12 cellular contexts compared by ENCODE assay signal in genomic region chr11:74139151-74139918, GRCh38. TPM values are rescaled to one million over a fixed set of nuclear protein-coding genes. Genes with fewer than 3 reads are reported as not detected.
DNase-seq lines count a peak whose midpoint lies in the region; ATAC-seq and TF ChIP-seq lines count a peak whose summit lies in the region.
"Had no signal": no experiment of that assay in that cellular context is flagged by ENCODE, and none has a peak within 500 bp of the region (broad histone marks: within the 10 kb centered on the region; RNA-seq: fewer than 3 reads in every experiment).

No MANE protein-coding gene starts in this region.

- 81% methylated on average over 6 of the region's 6 CpGs for WGBS in SK-N-SH (ENCODE audit: low lambda C conversion rate)
- whole genome bisulfite sequencing in mesendoderm (ENCODE audit: extremely low coverage, insufficient coverage, low lambda C conversion rate) = no CpG with 5 or more reads among the region's 6 CpGs

- no peak for TF ChIP-seq POLR2A in uterus (IDR thresholded peaks at IDR 0.05)

- no peak for TF ChIP-seq EP300 in SK-N-SH (IDR thresholded peaks at IDR 0.05; ENCODE audit: borderline replicate concordance in 1 of 2, low read depth in 1 of 2, low read length in 1 of 2)

- no peaks in the 10 kb centered on the region for H3K79me1 ChIP-seq in mesendoderm (ENCODE audit: low read length)

- H3K4me3 ChIP-seq in SK-N-SH (ENCODE audit: low read depth in 2 of 2, low read length in 1 of 2) (peak overlapping the region in 1 of 2 experiments; percentile 1; a peak in 1 of 4 replicates), colonic mucosa (no peak overlapping the region), mesendoderm (ENCODE audit: low read length) (no peak overlapping the region), uterus (no peak overlapping the region)

- peak overlapping the region; percentile 52 for H3K4me2 ChIP-seq in SK-N-SH
- H3K4me2 ChIP-seq in mesendoderm (ENCODE audit: low read length) = no peak overlapping the region

- H3K4ac ChIP-seq in mesendoderm (ENCODE audit: low read depth, low read length) = no peak overlapping the region

- no peak overlapping the region for H2AK5ac ChIP-seq in mesendoderm (ENCODE audit: low read length)

- peaks cover 32% of the 10 kb centered on the region for H3F3A ChIP-seq in SK-N-SH (replicated peaks; ENCODE audit: insufficient read depth)

- H3K4me1 ChIP-seq in SK-N-SH (ENCODE audit: control insufficient read depth in 1 of 2, insufficient read depth in 2 of 2, low read depth in 1 of 2, low read length in 1 of 2) (peaks cover 11 to 42% of the 10 kb centered on the region in 2 experiments), colonic mucosa (peaks cover 4% of the 10 kb centered on the region), mesendoderm (ENCODE audit: control insufficient read depth, low read depth, low read length) (no peaks in the 10 kb centered on the region), uterus (no peaks in the 10 kb centered on the region)

- H3K27me3 ChIP-seq in SK-N-SH (ENCODE audit: insufficient read depth) = no peaks in the 10 kb centered on the region
- H3K27me3 ChIP-seq in colonic mucosa = no peaks in the 10 kb centered on the region
- H3K27me3 ChIP-seq in mesendoderm (ENCODE audit: insufficient read depth, low read length, poor library complexity) = no peaks in the 10 kb centered on the region
- no peaks in the 10 kb centered on the region for H3K27me3 ChIP-seq in uterus

- intact Hi-C loops in colonic mucosa (cut with DNase I) (no loop called here), uterus (cut with DNase I; ENCODE audit: low total_unique reads) (no loop called here)
- intact Hi-C loops in activated T-helper 1 cell treated with anti-CD3 and anti-CD28 coated beads, Interleukin-12 subunit alpha, Interleukin-12 subunit beta, Interleukin-2, Interleukin-4 antibody, amounts not matched to agents 30 ng/mL and 10 ng/mL and 1 ng/mL, durations not matched to agents 14 hours and 24 hours and 36 hours (cut with micrococcal nuclease) = no loop called here
- intact Hi-C loops in activated CD4-positive, alpha-beta T cell treated with anti-CD3 and anti-CD28 coated beads, Interleukin-2, amount 10 ng/mL, durations not matched to agents 24 days and 14 days (cut with micrococcal nuclease) = no loop called here

- no peak overlapping the region for H4K5ac ChIP-seq in mesendoderm (ENCODE audit: low read length)

- H3K36me3 Mint-ChIP-seq in activated T-helper 1 cell treated with anti-CD3 and anti-CD28 coated beads, Interleukin-12 subunit alpha, Interleukin-12 subunit beta, Interleukin-2, Interleukin-4 antibody, amounts not matched to agents 30 ng/mL and 10 ng/mL and 1 ng/mL, durations not matched to agents 14 hours and 24 hours and 36 hours (ENCODE audit: low read depth) = peaks cover 15% of the 10 kb centered on the region
- H3K36me3 Mint-ChIP-seq in activated CD4-positive, alpha-beta T cell treated with anti-CD3 and anti-CD28 coated beads, Interleukin-2, amount 10 ng/mL, durations not matched to agents 24 days and 14 days (ENCODE audit: low read depth) = peaks cover 17% of the 10 kb centered on the region

- H3K56ac ChIP-seq in mesendoderm (ENCODE audit: low read length) = no peak overlapping the region

- no peak overlapping the region for H2BK120ac ChIP-seq in mesendoderm (ENCODE audit: low read depth, low read length)

- H3K27ac ChIP-seq in SK-N-SH (ENCODE audit: low read depth in 2 of 2, low read length in 1 of 2) = peak overlapping the region; percentile 89 to 96
- peak overlapping the region; percentile 61 for H3K27ac ChIP-seq in colonic mucosa
- H3K27ac ChIP-seq in mesendoderm (ENCODE audit: low read depth, low read length) = no peak overlapping the region
- peak overlapping the region; percentile 55 to 72 for H3K27ac ChIP-seq in uterus

- TF ChIP-seq CTCF in SK-N-SH (IDR thresholded peaks at IDR 0.05) (no peak), colonic mucosa (IDR thresholded peaks at IDR 0.05) (no peak), uterus (IDR thresholded peaks at IDR 0.05) (no peak)

- H3K9me3 ChIP-seq in SK-N-SH (no peaks in the 10 kb centered on the region), colonic mucosa (no peaks in the 10 kb centered on the region), uterus (no peaks in the 10 kb centered on the region)

- CTCF ChIA-PET in SK-N-SH (lab: Yijun Ruan, JAX) = no interaction called here

- H3K27ac Mint-ChIP-seq in activated T-helper 1 cell treated with anti-CD3 and anti-CD28 coated beads, Interleukin-12 subunit alpha, Interleukin-12 subunit beta, Interleukin-2, Interleukin-4 antibody, amounts not matched to agents 30 ng/mL and 10 ng/mL and 1 ng/mL, durations not matched to agents 14 hours and 24 hours and 36 hours = no peak overlapping the region
- H3K27ac Mint-ChIP-seq in activated CD4-positive, alpha-beta T cell treated with anti-CD3 and anti-CD28 coated beads, Interleukin-2, amount 10 ng/mL, durations not matched to agents 24 days and 14 days = no peak overlapping the region
- H3K27ac Mint-ChIP-seq: activated naive CD8-positive, alpha-beta T cell had no signal

- H2BK15ac ChIP-seq in mesendoderm (replicated peaks; ENCODE audit: low read depth) = no peak overlapping the region

- no peak overlapping the region for H3K18ac ChIP-seq in mesendoderm (ENCODE audit: low read length)

- TF ChIP-seq RAD21 in SK-N-SH (IDR thresholded peaks at IDR 0.05; ENCODE audit: low read length) = no peak

- H3K23ac ChIP-seq in mesendoderm (ENCODE audit: low read length) = no peak overlapping the region

- H2BK5ac ChIP-seq in mesendoderm (ENCODE audit: low read length) = no peak overlapping the region

- H3K9me3 Mint-ChIP-seq in activated T-helper 1 cell treated with anti-CD3 and anti-CD28 coated beads, Interleukin-12 subunit alpha, Interleukin-12 subunit beta, Interleukin-2, Interleukin-4 antibody, amounts not matched to agents 30 ng/mL and 10 ng/mL and 1 ng/mL, durations not matched to agents 14 hours and 24 hours and 36 hours = no peaks in the 10 kb centered on the region
- H3K9me3 Mint-ChIP-seq in activated CD4-positive, alpha-beta T cell treated with anti-CD3 and anti-CD28 coated beads, Interleukin-2, amount 10 ng/mL, durations not matched to agents 24 days and 14 days = no peaks in the 10 kb centered on the region

- H2AFZ ChIP-seq in SK-N-SH (ENCODE audit: low read depth) = no peak overlapping the region

- peak; percentile 9 for DNase-seq in SK-N-SH
- DNase-seq in colonic mucosa = no peak
- peak; percentile 35 for DNase-seq in mesendoderm
- DNase-seq in uterus = no peak
- DNase-seq in activated CD4-positive, CD25-positive, alpha-beta regulatory T cell (lab: John Stamatoyannopoulos, UW) = no peak
- DNase-seq in activated T-helper 1 cell treated with anti-CD3 and anti-CD28 coated beads, Interleukin-12 subunit alpha, Interleukin-12 subunit beta, Interleukin-2, Interleukin-4 antibody, amounts not matched to agents 30 ng/mL and 10 ng/mL and 1 ng/mL, durations not matched to agents 14 hours and 24 hours and 36 hours (ENCODE audit: low spot score) = no peak
- DNase-seq in activated CD4-positive, alpha-beta T cell treated with anti-CD3 and anti-CD28 coated beads, Interleukin-2, amount 10 ng/mL, durations not matched to agents 24 days and 14 days = no peak
- DNase-seq: effector CD4-positive, alpha-beta T cell; NCI-H1092 treated with DMSO at 0.1 percent for 48 hours; T-helper 2 cell had no signal

- H3K4me1 Mint-ChIP-seq in activated T-helper 1 cell treated with anti-CD3 and anti-CD28 coated beads, Interleukin-12 subunit alpha, Interleukin-12 subunit beta, Interleukin-2, Interleukin-4 antibody, amounts not matched to agents 30 ng/mL and 10 ng/mL and 1 ng/mL, durations not matched to agents 14 hours and 24 hours and 36 hours (ENCODE audit: low read depth) = no peaks in the 10 kb centered on the region
- peaks cover 2% of the 10 kb centered on the region for H3K4me1 Mint-ChIP-seq in activated CD4-positive, alpha-beta T cell treated with anti-CD3 and anti-CD28 coated beads, Interleukin-2, amount 10 ng/mL, durations not matched to agents 24 days and 14 days

- H3K9ac ChIP-seq in SK-N-SH (peak overlapping the region; percentile 51), colonic mucosa (ENCODE audit: low read depth in 2 of 2, low read length in 2 of 2) (no peak overlapping the region), mesendoderm (ENCODE audit: low read length) (no peak overlapping the region)

- no peaks in the 10 kb centered on the region for H3K27me3 Mint-ChIP-seq in activated T-helper 1 cell treated with anti-CD3 and anti-CD28 coated beads, Interleukin-12 subunit alpha, Interleukin-12 subunit beta, Interleukin-2, Interleukin-4 antibody, amounts not matched to agents 30 ng/mL and 10 ng/mL and 1 ng/mL, durations not matched to agents 14 hours and 24 hours and 36 hours (ENCODE audit: insufficient read depth)
- no peaks in the 10 kb centered on the region for H3K27me3 Mint-ChIP-seq in activated CD4-positive, alpha-beta T cell treated with anti-CD3 and anti-CD28 coated beads, Interleukin-2, amount 10 ng/mL, durations not matched to agents 24 days and 14 days
- H3K27me3 Mint-ChIP-seq: activated naive CD8-positive, alpha-beta T cell had no signal

- no peak overlapping the region for H3K4me3 Mint-ChIP-seq in activated T-helper 1 cell treated with anti-CD3 and anti-CD28 coated beads, Interleukin-12 subunit alpha, Interleukin-12 subunit beta, Interleukin-2, Interleukin-4 antibody, amounts not matched to agents 30 ng/mL and 10 ng/mL and 1 ng/mL, durations not matched to agents 14 hours and 24 hours and 36 hours
- no peak overlapping the region for H3K4me3 Mint-ChIP-seq in activated CD4-positive, alpha-beta T cell treated with anti-CD3 and anti-CD28 coated beads, Interleukin-2, amount 10 ng/mL, durations not matched to agents 24 days and 14 days
- H3K4me3 Mint-ChIP-seq: activated naive CD8-positive, alpha-beta T cell had no signal

- ATAC-seq in SK-N-SH treated with all-trans-retinoic acid at 6 μM for 48 hours = no peak; the same call in 2 of the 3 replicates

- POLR2A ChIA-PET in SK-N-SH (lab: Yijun Ruan, JAX) = no interaction called here

- no peak overlapping the region for H4K8ac ChIP-seq in mesendoderm (ENCODE audit: low read depth, low read length)

- H3K9me2 ChIP-seq in SK-N-SH = no peaks in the 10 kb centered on the region

- H4K20me1 ChIP-seq in SK-N-SH (ENCODE audit: insufficient read depth) = no peaks in the 10 kb centered on the region

- peaks cover 7% of the 10 kb centered on the region; the same call in 1 of the 2 replicates for H3K79me2 ChIP-seq in SK-N-SH (ENCODE audit: insufficient read depth)
- H3K79me2 ChIP-seq in mesendoderm (ENCODE audit: control insufficient read depth, insufficient read depth, low read length) = no peaks in the 10 kb centered on the region

- H3K36me3 ChIP-seq in SK-N-SH (replicated peaks in 1 of 2; ENCODE audit: control insufficient read depth in 1 of 2, insufficient read depth in 2 of 2, low read length in 1 of 2) (peaks cover 5 to 13% of the 10 kb centered on the region in 2 experiments), colonic mucosa (no peaks in the 10 kb centered on the region), mesendoderm (ENCODE audit: control insufficient read depth, insufficient read depth, low read length) (no peaks in the 10 kb centered on the region), uterus (no peaks in the 10 kb centered on the region)

RNA-seq across cellular contexts. Expression of gene C2CD3, which starts 31.5 kb away (rescaled TPM):
- 7.0 and 9.9 TPM in 2 replicates for polyA plus RNA-seq in SK-N-SH (2012; rRNA removed)
- polyA plus RNA-seq in SK-N-SH (2012; cell fraction: cytosol; rRNA removed) = 5.3 and 6.7 TPM in 2 replicates
- polyA plus RNA-seq in SK-N-SH (2012; cell fraction: nucleus; rRNA removed) = 22.3 and 23.4 TPM in 2 replicates
- 10 to 100 TPM; 19.9 to 25.7 TPM for total RNA-seq in colonic mucosa
- polyA plus RNA-seq in mesendoderm (2013, experiment 1 of 2) = 12.5 TPM
- 14.5 TPM for polyA plus RNA-seq in mesendoderm (2013, experiment 2 of 2)
- 100 to 1,000 TPM in 1 of 4 donors, 10 to 100 TPM in 3; 22.5 to 347 (median 29.5) TPM for total RNA-seq in uterus
- total RNA-seq in activated T-helper 1 cell treated with anti-CD3 and anti-CD28 coated beads, Interleukin-12 subunit alpha, Interleukin-12 subunit beta, Interleukin-2, Interleukin-4 antibody, amounts not matched to agents 30 ng/mL and 10 ng/mL and 1 ng/mL, durations not matched to agents 14 hours and 24 hours and 36 hours = 46.5 and 49.5 TPM in 2 replicates
- total RNA-seq in activated CD4-positive, alpha-beta T cell treated with anti-CD3 and anti-CD28 coated beads, Interleukin-2, amount 10 ng/mL, durations not matched to agents 24 days and 14 days = 35.1 and 37.4 TPM in 2 replicates

RNA-seq across cellular contexts. Expression of gene PPME1, which starts 31.8 kb away (rescaled TPM):
- polyA plus RNA-seq in SK-N-SH (2012; rRNA removed) = 107 and 109 TPM in 2 replicates
- polyA plus RNA-seq in SK-N-SH (2012; cell fraction: cytosol; rRNA removed) = 63.2 and 79.8 TPM in 2 replicates
- 91.8 and 122 TPM in 2 replicates for polyA plus RNA-seq in SK-N-SH (2012; cell fraction: nucleus; rRNA removed)
- total RNA-seq in colonic mucosa (10 to 100 TPM; 44.1 to 61.5 TPM), uterus (10 to 100 TPM; 12.6 to 60.0 (median 45.3) TPM)
- polyA plus RNA-seq in mesendoderm (2013, experiment 1 of 2) = 47.6 TPM
- polyA plus RNA-seq in mesendoderm (2013, experiment 2 of 2) = 48.6 TPM
- 64.8 and 68.1 TPM in 2 replicates for total RNA-seq in activated T-helper 1 cell treated with anti-CD3 and anti-CD28 coated beads, Interleukin-12 subunit alpha, Interleukin-12 subunit beta, Interleukin-2, Interleukin-4 antibody, amounts not matched to agents 30 ng/mL and 10 ng/mL and 1 ng/mL, durations not matched to agents 14 hours and 24 hours and 36 hours
- total RNA-seq in activated CD4-positive, alpha-beta T cell treated with anti-CD3 and anti-CD28 coated beads, Interleukin-2, amount 10 ng/mL, durations not matched to agents 24 days and 14 days = 66.3 and 69.6 TPM in 2 replicates

Comparison
In these comparisons a context has a peak if more than half of its experiments do, and no peak if none do; other contexts are left out.
1. DNase-seq: peak in SK-N-SH (single experiment) and mesendoderm (single experiment); none in colonic mucosa (single experiment), uterus (0 of 2), activated CD4-positive, CD25-positive, alpha-beta regulatory T cell (0 of 4), activated T-helper 1 cell treated with anti-CD3 and anti-CD28 coated beads, Interleukin-12 subunit alpha, Interleukin-12 subunit beta, Interleukin-2, Interleukin-4 antibody, amounts not matched to agents 30 ng/mL and 10 ng/mL and 1 ng/mL, durations not matched to agents 14 hours and 24 hours and 36 hours (single experiment) and activated CD4-positive, alpha-beta T cell treated with anti-CD3 and anti-CD28 coated beads, Interleukin-2, amount 10 ng/mL, durations not matched to agents 24 days and 14 days (single experiment).